In genomic region chr20:38303908-38304379, GRCh38 we compare ENCODE assay signal across 10 cellular contexts. TPM values are rescaled to one million over a fixed set of nuclear protein-coding genes. Genes with fewer than 3 reads are reported as not detected.
DNase-seq lines count a peak whose midpoint lies in the region; ATAC-seq lines count a peak whose summit lies in the region.
"Had no signal": no experiment of that assay in that cellular context is flagged by ENCODE, and none has a peak within 500 bp of the region (broad histone marks: within the 10 kb centered on the region; RNA-seq: fewer than 3 reads in every experiment).

Gene BPI (plus strand): TSS chr20:38304156. CDS start chr20:38304224, 68 bp downstream.

- H3K36me3 ChIP-seq in BLaER1 (no peaks in the 10 kb centered on the region), Karpas-422 (ENCODE audit: insufficient read depth, low read length) (no peaks in the 10 kb centered on the region), MG63 (no peaks in the 10 kb centered on the region)

- H2AFZ ChIP-seq in Karpas-422 (ENCODE audit: low read length), result no peak within 1 kb of the TSS

- H4K20me1 ChIP-seq in BLaER1 (peaks cover 23% of the 10 kb centered on the region), Karpas-422 (ENCODE audit: insufficient read depth, low read depth, low read length) (no peaks in the 10 kb centered on the region)

- H3K9me2 ChIP-seq in Karpas-422 (replicated peaks; ENCODE audit: insufficient read depth, low read length), result no peaks in the 10 kb centered on the region

- ATAC-seq in activated naive CD8-positive, alpha-beta T cell treated with anti-CD3 and anti-CD28 coated beads, Interleukin-2, amount 10 ng/mL, durations not matched to agents 7 days and 5 days (ENCODE audit: low read depth), result peak; percentile 54

- peaks cover 50% of the 10 kb centered on the region for H3K4me1 ChIP-seq in BLaER1
- H3K4me1 ChIP-seq in Karpas-422 (ENCODE audit: low read length), result no peaks in the 10 kb centered on the region

- peak within 1 kb of the TSS; percentile 39 for H3K4me3 Mint-ChIP-seq in activated naive CD8-positive, alpha-beta T cell treated with anti-CD3 and anti-CD28 coated beads, Interleukin-2, amount 10 ng/mL, durations not matched to agents 7 days and 5 days

- H3K79me2 ChIP-seq in Karpas-422 (ENCODE audit: low read length), result no peaks in the 10 kb centered on the region

- H3K27ac Mint-ChIP-seq in activated naive CD8-positive, alpha-beta T cell treated with anti-CD3 and anti-CD28 coated beads, Interleukin-2, amount 10 ng/mL, durations not matched to agents 7 days and 5 days, result no peak within 1 kb of the TSS

- H3K4me2 ChIP-seq in BLaER1 (peak within 1 kb of the TSS; percentile 83), Karpas-422 (ENCODE audit: low read depth, low read length, poor library complexity, severe bottlenecking) (no peak within 1 kb of the TSS)

- H3K9me3 ChIP-seq in BLaER1 (no peaks in the 10 kb centered on the region), Karpas-422 (ENCODE audit: low read length) (no peaks in the 10 kb centered on the region), MG63 (peaks cover 3% of the 10 kb centered on the region; the same call in 1 of the 2 replicates)

- peak within 1 kb of the TSS; percentile 16; the same call in 1 of the 2 replicates for H3K4me3 ChIP-seq in BLaER1
- H3K4me3 ChIP-seq in Karpas-422 (ENCODE audit: low read length), result no peak within 1 kb of the TSS
- H3K4me3 ChIP-seq in MG63, result no peak within 1 kb of the TSS

- no peak within 1 kb of the TSS for H3K27ac ChIP-seq in BLaER1
- no peak within 1 kb of the TSS for H3K27ac ChIP-seq in Karpas-422 (ENCODE audit: low read length)

- peaks cover 23% of the 10 kb centered on the region for H3K27me3 ChIP-seq in BLaER1
- no peaks in the 10 kb centered on the region for H3K27me3 ChIP-seq in Karpas-422 (ENCODE audit: low read length)
- H3K27me3 ChIP-seq in MG63, result no peaks in the 10 kb centered on the region

- no peaks in the 10 kb centered on the region for H3K9me3 Mint-ChIP-seq in activated naive CD8-positive, alpha-beta T cell treated with anti-CD3 and anti-CD28 coated beads, Interleukin-2, amount 10 ng/mL, durations not matched to agents 7 days and 5 days

- H3K36me3 Mint-ChIP-seq in activated naive CD8-positive, alpha-beta T cell treated with anti-CD3 and anti-CD28 coated beads, Interleukin-2, amount 10 ng/mL, durations not matched to agents 7 days and 5 days, result no peaks in the 10 kb centered on the region

- H3K9ac ChIP-seq in BLaER1 (no peak within 1 kb of the TSS), Karpas-422 (ENCODE audit: low read length) (no peak within 1 kb of the TSS)

- H3K4me1 Mint-ChIP-seq in activated naive CD8-positive, alpha-beta T cell treated with anti-CD3 and anti-CD28 coated beads, Interleukin-2, amount 10 ng/mL, durations not matched to agents 7 days and 5 days, result peaks cover 23% of the 10 kb centered on the region

- DNase-seq in M059J (ENCODE audit: low read depth) (peak; percentile 87), mucosa of gallbladder (ENCODE audit: low spot score) (peak; percentile 12), NCI-H226 (no peak), Karpas-422 (no peak), cerebellum (ENCODE audit: low spot score) (no peak), MG63 (no peak)
- DNase-seq in activated naive CD8-positive, alpha-beta T cell treated with anti-CD3 and anti-CD28 coated beads, Interleukin-2, amount 10 ng/mL, durations not matched to agents 7 days and 5 days, result peak; percentile 35

- H3K27me3 Mint-ChIP-seq in activated naive CD8-positive, alpha-beta T cell treated with anti-CD3 and anti-CD28 coated beads, Interleukin-2, amount 10 ng/mL, durations not matched to agents 7 days and 5 days, result peaks cover 52% of the 10 kb centered on the region

- POLR2A ChIA-PET in activated naive CD8-positive, alpha-beta T cell treated with anti-CD3 and anti-CD28 coated beads, Interleukin-2, amount 10 ng/mL, durations not matched to agents 7 days and 5 days (lab: Charles Lee), result no interaction called here

RNA-seq across cellular contexts. Expression of gene BPI, which starts in this region (rescaled TPM):
- 0.91 and 1.5 TPM in 2 replicates for total RNA-seq in M059J (2014; rRNA removed; shearing (Covaris generic))
- total RNA-seq in activated naive CD8-positive, alpha-beta T cell treated with anti-CD3 and anti-CD28 coated beads, Interleukin-2, amount 10 ng/mL, durations not matched to agents 7 days and 5 days, result not detected
- total RNA-seq in mucosa of gallbladder, result 0.72 TPM
- total RNA-seq in Karpas-422 (2014; rRNA removed; shearing (Covaris generic); ENCODE audit: low replicate concordance), result not detected in 2 replicates
- 0.27 TPM for total RNA-seq in cerebellum
- not detected in 2 replicates for total RNA-seq in MG63 (2014; rRNA removed; shearing (Covaris generic); ENCODE audit: low replicate concordance)
- total RNA-seq: activated CD8-positive, alpha-beta memory T cell treated with anti-CD3 and anti-CD28 coated beads for 36 hours; MCF 10A had no signal

Comparison
In these comparisons a context has a peak if more than half of its experiments do, and no peak if none do; other contexts are left out.
1. Peak in DNase-seq and ATAC-seq in activated naive CD8-positive, alpha-beta T cell treated with anti-CD3 and anti-CD28 coated beads, Interleukin-2, amount 10 ng/mL, durations not matched to agents 7 days and 5 days; RNA of the gene not detected or under 1 TPM.
2. Peak in DNase-seq in mucosa of gallbladder; RNA of the gene not detected or under 1 TPM.